Comparison of ENCODE assay signal across 7 cellular contexts in the genomic region with DNA sequence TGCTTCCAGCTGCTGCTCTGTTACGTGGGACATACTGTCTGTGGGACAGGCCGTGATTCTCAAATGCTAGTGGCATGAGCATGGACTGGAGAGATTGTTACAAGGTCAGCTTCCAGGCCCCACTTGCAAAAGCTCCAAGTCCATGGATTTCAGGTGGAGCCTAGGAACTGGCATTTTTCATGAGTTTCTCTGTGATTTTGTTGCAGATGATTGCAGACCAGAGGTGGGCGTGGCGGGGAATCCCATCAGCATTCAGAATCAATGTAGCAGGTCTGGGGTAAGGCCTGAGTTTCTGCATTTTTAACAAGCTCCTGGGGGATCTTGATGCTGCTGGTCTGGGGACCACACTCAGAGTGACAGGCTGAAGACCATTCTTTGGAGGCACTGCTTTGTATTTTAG. TPM values are rescaled to one million over a fixed set of nuclear protein-coding genes. Genes with fewer than 3 reads are reported as not detected.
"Had no signal": no experiment of that assay in that cellular context is flagged by ENCODE, and none has a peak within 500 bp of the region (broad histone marks: within the 10 kb centered on the region; RNA-seq: fewer than 3 reads in every experiment).

No MANE protein-coding gene starts in this region.

- H3K4me3 ChIP-seq: GM23338, K562 had no signal

- DNase-seq: H9, HCEC 1CT, HFFc6, IMR-90 had no signal

- ATAC-seq: GM23338, K562 had no signal

- H3K4me3 Mint-ChIP-seq: GM23338, H9, HFFc6 had no signal

- H3K27ac ChIP-seq: HL-60 had no signal

- H3K27ac Mint-ChIP-seq: GM23338, H9, HFFc6 had no signal

- H3K4me2 ChIP-seq: GM23338 had no signal

- H3K9me3 Mint-ChIP-seq: GM23338, H9, HFFc6 had no signal

- H2AFZ ChIP-seq: GM23338 had no signal

RNA-seq across cellular contexts. Expression of gene CDH4, which starts 2.4 kb away (rescaled TPM):
- total RNA-seq: K562 had no signal
